1 cellular context compared by ENCODE assay signal in genomic region chr2:7031424-7032245, GRCh38.
A peak's percentile ranks its signal among the peaks of the same experiment; 100 is the strongest.
TF ChIP-seq lines count a peak whose summit lies in the region.

No MANE protein-coding gene starts in this region.

TF ChIP-seq in HepG2, 621 proteins besides CTCF, POLR2A, EP300 and RAD21 (continued from another document):
- TF ChIP-seq BORCS8-MEF2B (CRISPR knock-in tag; IDR thresholded peaks at IDR 0.05): peak; percentile 64; the same call in 1 of the 2 replicates
- peak; percentile 91 for TF ChIP-seq ZNF556 (CRISPR knock-in tag; IDR thresholded peaks at IDR 0.05; ENCODE audit: borderline replicate concordance)
- no peak for TF ChIP-seq ZNF224 (CRISPR knock-in tag; IDR thresholded peaks at IDR 0.05)
- TF ChIP-seq, protein P1, sequence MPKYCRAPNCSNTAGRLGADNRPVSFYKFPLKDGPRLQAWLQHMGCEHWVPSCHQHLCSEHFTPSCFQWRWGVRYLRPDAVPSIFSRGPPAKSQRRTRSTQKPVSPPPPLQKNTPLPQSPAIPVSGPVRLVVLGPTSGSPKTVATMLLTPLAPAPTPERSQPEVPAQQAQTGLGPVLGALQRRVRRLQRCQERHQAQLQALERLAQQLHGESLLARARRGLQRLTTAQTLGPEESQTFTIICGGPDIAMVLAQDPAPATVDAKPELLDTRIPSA (CRISPR knock-in tag; IDR thresholded peaks at IDR 0.05; ENCODE audit: borderline replicate concordance): no peak
- TF ChIP-seq ZFP1 (CRISPR knock-in tag; IDR thresholded peaks at IDR 0.05): peak; percentile 89; the same call in 1 of the 2 replicates
- peak; percentile 43; the same call in 1 of the 2 replicates for TF ChIP-seq DMAP1 (CRISPR knock-in tag; IDR thresholded peaks at IDR 0.05)
- 0 out of 2 replicates have a peak, but pooled peaks have one; percentile 37 for TF ChIP-seq BATF2 (CRISPR knock-in tag; IDR thresholded peaks at IDR 0.05)
- 0 out of 2 replicates have a peak, but pooled peaks have one; percentile 54 for TF ChIP-seq MEF2D (CRISPR knock-in tag; IDR thresholded peaks at IDR 0.05)
- peak; percentile 74 for TF ChIP-seq GABPB1 (CRISPR knock-in tag; IDR thresholded peaks at IDR 0.05)
- TF ChIP-seq ARNTL (CRISPR knock-in tag; IDR thresholded peaks at IDR 0.05): peak; percentile 83
- TF ChIP-seq, protein P2, sequence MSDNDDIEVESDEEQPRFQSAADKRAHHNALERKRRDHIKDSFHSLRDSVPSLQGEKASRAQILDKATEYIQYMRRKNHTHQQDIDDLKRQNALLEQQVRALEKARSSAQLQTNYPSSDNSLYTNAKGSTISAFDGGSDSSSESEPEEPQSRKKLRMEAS (IDR thresholded peaks at IDR 0.05): peak; percentile 92
- TF ChIP-seq, protein P3, sequence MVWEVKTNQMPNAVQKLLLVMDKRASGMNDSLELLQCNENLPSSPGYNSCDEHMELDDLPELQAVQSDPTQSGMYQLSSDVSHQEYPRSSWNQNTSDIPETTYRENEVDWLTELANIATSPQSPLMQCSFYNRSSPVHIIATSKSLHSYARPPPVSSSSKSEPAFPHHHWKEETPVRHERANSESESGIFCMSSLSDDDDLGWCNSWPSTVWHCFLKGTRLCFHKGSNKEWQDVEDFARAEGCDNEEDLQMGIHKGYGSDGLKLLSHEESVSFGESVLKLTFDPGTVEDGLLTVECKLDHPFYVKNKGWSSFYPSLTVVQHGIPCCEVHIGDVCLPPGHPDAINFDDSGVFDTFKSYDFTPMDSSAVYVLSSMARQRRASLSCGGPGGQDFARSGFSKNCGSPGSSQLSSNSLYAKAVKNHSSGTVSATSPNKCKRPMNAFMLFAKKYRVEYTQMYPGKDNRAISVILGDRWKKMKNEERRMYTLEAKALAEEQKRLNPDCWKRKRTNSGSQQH (CRISPR knock-in tag; IDR thresholded peaks at IDR 0.05; ENCODE audit: low read depth): peak; percentile 79; the same call in 1 of the 2 replicates
- TF ChIP-seq ZNF780A (CRISPR knock-in tag; IDR thresholded peaks at IDR 0.05): peak; percentile 80; the same call in 1 of the 2 replicates
- TF ChIP-seq MAZ (IDR thresholded peaks at IDR 0.05; ENCODE audit: borderline replicate concordance, low read depth, low read length): no peak
- TF ChIP-seq MAZ (CRISPR knock-in tag; IDR thresholded peaks at IDR 0.05; ENCODE audit: low read depth): peak; percentile 87
- peak; percentile 98 for TF ChIP-seq HMG20A (CRISPR knock-in tag; IDR thresholded peaks at IDR 0.05; ENCODE audit: borderline replicate concordance)
- TF ChIP-seq SMAD3 (CRISPR knock-in tag; IDR thresholded peaks at IDR 0.05): peak; percentile 91
- peak; percentile 46; the same call in 1 of the 2 replicates for TF ChIP-seq TOPORS (CRISPR knock-in tag; IDR thresholded peaks at IDR 0.05)
- peak; percentile 88 for TF ChIP-seq POGZ (CRISPR knock-in tag; IDR thresholded peaks at IDR 0.05)
- TF ChIP-seq NFYC (CRISPR knock-in tag; IDR thresholded peaks at IDR 0.05): peak; percentile 26; the same call in 1 of the 2 replicates
- peak; percentile 76 for TF ChIP-seq MXD3 (CRISPR knock-in tag; IDR thresholded peaks at IDR 0.05)
- peak; percentile 97 for TF ChIP-seq ZHX1 (CRISPR knock-in tag; IDR thresholded peaks at IDR 0.05; ENCODE audit: low read depth)
- TF ChIP-seq MIER2 (CRISPR knock-in tag; IDR thresholded peaks at IDR 0.05): peak; percentile 87
- no peak for TF ChIP-seq PCBP1 (IDR thresholded peaks at IDR 0.05; ENCODE audit: borderline replicate concordance, low read depth, low read length)
- TF ChIP-seq TEAD3 (CRISPR knock-in tag; optimal IDR thresholded peaks at IDR 0.05; ENCODE audit: borderline replicate concordance): peak; percentile 88
- peak; percentile 83 for TF ChIP-seq TFDP1 (CRISPR knock-in tag; IDR thresholded peaks at IDR 0.05; ENCODE audit: borderline replicate concordance)
